8 cellular contexts compared by ENCODE assay signal in genomic region chr1:171740987-171741871, GRCh38. TPM values are rescaled to one million over a fixed set of nuclear protein-coding genes. Genes with fewer than 3 reads are reported as not detected.
DNase-seq lines count a peak whose midpoint lies in the region; ATAC-seq, FAIRE-seq and TF ChIP-seq lines count a peak whose summit lies in the region.

No MANE protein-coding gene starts in this region.

- H3K36me3 Mint-ChIP-seq in T-helper 17 cell (ENCODE audit: low read depth) (peaks cover 9% of the 10 kb centered on the region), brain (peaks cover 13% of the 10 kb centered on the region)

- H3K36me3 ChIP-seq in MG63, result peaks cover 13% of the 10 kb centered on the region
- peaks cover 10% of the 10 kb centered on the region; the same call in 1 of the 2 replicates for H3K36me3 ChIP-seq in iPS-20b (ENCODE audit: insufficient read depth, low read depth, low read length)
- peaks cover 1 to 2% of the 10 kb centered on the region in 2 donors for H3K36me3 ChIP-seq in small intestine (ENCODE audit: control insufficient read depth in 2 of 2, insufficient read depth in 2 of 2, low read length in 2 of 2)

- H3K27ac Mint-ChIP-seq in T-helper 17 cell (peak overlapping the region; percentile 99), brain (peak overlapping the region; percentile 99 to 100 (median 100))

- H3K27ac ChIP-seq in iPS-20b (ENCODE audit: low read length), result no peak overlapping the region
- H3K27ac ChIP-seq in small intestine (ENCODE audit: low read depth in 1 of 2, low read length in 1 of 2), result peak overlapping the region; percentile 92 to 99

- no peaks in the 10 kb centered on the region for H3K9me3 Mint-ChIP-seq in brain

- WGBS in small intestine, 3 donors, result 1% methylated on average over 28 of the region's 28 CpGs

- H3K9ac ChIP-seq in iPS-20b (ENCODE audit: low read depth, low read length), result peak overlapping the region; percentile 90; the same call in 1 of the 2 replicates

- H3K27me3 ChIP-seq in MG63 (no peaks in the 10 kb centered on the region), iPS-20b (ENCODE audit: insufficient read depth, low read length) (no peaks in the 10 kb centered on the region), small intestine (ENCODE audit: control insufficient read depth in 2 of 2, insufficient read depth in 2 of 2, low read length in 2 of 2) (no peaks in the 10 kb centered on the region)

- H3K4me1 Mint-ChIP-seq in T-helper 17 cell (peaks cover 49% of the 10 kb centered on the region), brain (peaks cover 47% of the 10 kb centered on the region)

- H3K4me1 ChIP-seq in iPS-20b (ENCODE audit: insufficient read depth, low read length) (peaks cover 15% of the 10 kb centered on the region), small intestine (ENCODE audit: control insufficient read depth in 2 of 2, insufficient read depth in 1 of 2, low read depth in 1 of 2, low read length in 1 of 2) (peaks cover 0 to 4% of the 10 kb centered on the region in 2 donors)

- TF ChIP-seq CTCF in brain (conservative IDR thresholded peaks at IDR 0.05), result peak; percentile 12 to 29

- peak; percentile 79 for DNase-seq in DMS 273 (lab: John Stamatoyannopoulos, UW; ENCODE audit: unreplicated experiment)
- peak; percentile 42 for DNase-seq in MG63
- DNase-seq in T-helper 17 cell, result peak in 1 of 3 donors; percentile 21
- DNase-seq in small intestine, result peak; percentile 42
- DNase-seq in NCI-H1048 (lab: John Stamatoyannopoulos, UW), result no peak

- peak overlapping the region; percentile 99 for H3K4me3 Mint-ChIP-seq in T-helper 17 cell
- peak overlapping the region; percentile 97 to 100 (median 98) for H3K4me3 Mint-ChIP-seq in brain

- H3K27me3 Mint-ChIP-seq in T-helper 17 cell (no peaks in the 10 kb centered on the region), brain (peaks cover 14% of the 10 kb centered on the region)

- peak; percentile 43 for ATAC-seq in GM21786 (IDR thresholded peaks at IDR 0.05; ENCODE audit: unreplicated experiment)
- peak; percentile 21 for ATAC-seq in T-helper 17 cell

- H3K4me3 ChIP-seq in MG63 (peak overlapping the region; percentile 96), iPS-20b (ENCODE audit: low read length) (peak overlapping the region; percentile 94), small intestine (ENCODE audit: low read depth in 1 of 2, low read length in 2 of 2) (peak overlapping the region; percentile 80 to 97)

- H3K9me3 ChIP-seq in MG63 (no peaks in the 10 kb centered on the region), T-helper 17 cell (ENCODE audit: control insufficient read depth, low read length, poor library complexity, severe bottlenecking) (no peaks in the 10 kb centered on the region), iPS-20b (ENCODE audit: insufficient read depth, low read depth, low read length) (no peaks in the 10 kb centered on the region), small intestine (ENCODE audit: control insufficient read depth, low read depth) (no peaks in the 10 kb centered on the region)

- no peak for FAIRE-seq in small intestine (lab: Jason Lieb, UNC)

RNA-seq across cellular contexts. Expression of gene VAMP4, which starts 0.6 kb away (rescaled TPM):
- total RNA-seq in MG63 (2014; rRNA removed; shearing (Covaris generic); ENCODE audit: low replicate concordance), result 8.0 and 12.1 TPM in 2 replicates
- 10 to 100 TPM; 19.7 to 21.6 TPM for total RNA-seq in T-helper 17 cell
- 4.6 TPM for polyA plus RNA-seq in brain (ENCODE audit: insufficient read depth, low read depth, low replicate concordance)
- 1 to 10 TPM; 5.2 to 9.7 (median 8.1) TPM for polyA plus RNA-seq in small intestine

RNA-seq across cellular contexts. Expression of gene METTL13, which starts 40.2 kb away (rescaled TPM):
- total RNA-seq in MG63 (2014; rRNA removed; shearing (Covaris generic); ENCODE audit: low replicate concordance), result 45.0 and 71.2 TPM in 2 replicates
- 10 to 100 TPM; 13.0 to 13.4 TPM for total RNA-seq in T-helper 17 cell
- polyA plus RNA-seq in brain (ENCODE audit: insufficient read depth, low read depth, low replicate concordance) (32.6 TPM), small intestine (10 to 100 TPM; 15.7 to 25.0 (median 15.9) TPM)
